9 cellular contexts compared by ENCODE assay signal in the genomic region with DNA sequence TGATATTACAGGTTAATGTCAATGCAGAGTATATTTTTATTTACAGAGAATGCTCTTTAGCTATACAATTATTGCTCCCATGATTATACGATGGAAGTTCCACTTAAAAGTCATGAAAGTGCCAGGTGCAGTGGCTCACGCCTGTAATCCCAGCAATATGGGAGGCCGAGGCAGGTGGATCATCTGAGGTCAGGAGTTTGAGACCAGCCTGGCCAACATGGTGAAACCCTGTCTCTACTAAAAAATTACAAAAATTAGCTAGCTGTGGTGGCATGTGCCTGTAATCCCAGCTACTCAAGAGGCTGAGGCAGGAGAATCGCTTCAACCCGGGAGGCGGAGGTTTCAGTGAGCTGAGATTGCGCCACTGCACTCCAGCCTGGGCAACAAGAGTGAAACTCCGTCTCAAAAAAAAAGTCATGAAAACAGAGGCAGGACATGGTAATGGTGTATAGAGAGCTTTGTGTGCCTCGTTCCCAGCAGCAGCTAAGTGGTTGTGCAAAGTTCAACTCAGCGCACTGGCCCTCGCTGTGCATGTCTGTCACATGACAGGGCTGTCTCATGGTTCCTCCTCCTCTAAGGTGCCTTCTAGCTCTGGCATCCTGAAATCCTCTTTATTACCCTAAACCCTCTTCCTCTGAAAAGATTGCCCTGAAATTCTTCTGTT. TPM values are rescaled to one million over a fixed set of nuclear protein-coding genes. Genes with fewer than 3 reads are reported as not detected.
"Had no signal": no experiment of that assay in that cellular context is flagged by ENCODE, and none has a peak within 500 bp of the region (broad histone marks: within the 10 kb centered on the region; RNA-seq: fewer than 3 reads in every experiment).

No MANE protein-coding gene starts in this region.

RNA-seq across cellular contexts. Expression of gene SERPINA10, which starts 16.0 kb away (rescaled TPM):
- total RNA-seq: activated CD4-positive, alpha-beta memory T cell treated with anti-CD3 and anti-CD28 coated beads, Interleukin-2, amount 10 ng/mL, durations not matched to agents 7 days and 5 days; activated CD8-positive, alpha-beta memory T cell treated with anti-CD3 and anti-CD28 coated beads, Interleukin-2, amount 10 ng/mL, durations not matched to agents 7 days and 5 days; activated naive CD8-positive, alpha-beta T cell treated with anti-CD3 and anti-CD28 coated beads for 36 hours; aorta; cardiac muscle cell; NCI-H460; SJSA1; T-helper 17 cell had no signal
- polyA plus RNA-seq: aorta had no signal

RNA-seq across cellular contexts. Expression of gene SERPINA6, which starts 46.1 kb away (rescaled TPM):
- total RNA-seq: activated CD4-positive, alpha-beta memory T cell treated with anti-CD3 and anti-CD28 coated beads, Interleukin-2, amount 10 ng/mL, durations not matched to agents 7 days and 5 days; activated CD8-positive, alpha-beta memory T cell treated with anti-CD3 and anti-CD28 coated beads, Interleukin-2, amount 10 ng/mL, durations not matched to agents 7 days and 5 days; activated naive CD8-positive, alpha-beta T cell treated with anti-CD3 and anti-CD28 coated beads for 36 hours; aorta; cardiac muscle cell; NCI-H460; SJSA1; T-cell; T-helper 17 cell had no signal
- polyA plus RNA-seq: aorta had no signal
